22 cellular contexts compared by ENCODE assay signal in the genomic region with DNA sequence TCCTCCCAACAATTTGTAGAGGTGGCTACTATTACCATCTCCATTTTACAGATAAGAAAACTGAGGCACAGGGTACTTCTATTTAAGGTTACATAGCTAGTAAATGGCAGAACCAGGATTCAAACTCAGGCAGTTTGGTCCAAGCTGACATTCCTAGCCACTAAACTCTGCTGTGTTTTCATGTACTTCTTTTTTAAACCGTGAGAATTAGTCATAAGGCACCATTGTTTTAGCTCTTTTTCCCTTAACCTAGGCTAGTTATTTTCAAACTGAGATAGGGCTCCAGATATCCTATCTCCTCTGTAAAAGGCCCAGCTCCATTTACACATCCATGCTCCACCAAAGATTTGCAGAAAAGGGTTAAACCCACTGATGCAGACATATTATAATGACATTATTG.
"Had no signal": no experiment of that assay in that cellular context is flagged by ENCODE, and none has a peak within 500 bp of the region (broad histone marks: within the 10 kb centered on the region; RNA-seq: fewer than 3 reads in every experiment).

No MANE protein-coding gene starts in this region.

- H3K27me3 ChIP-seq: adrenal gland, dorsolateral prefrontal cortex, esophagus muscularis mucosa, spleen, upper lobe of right lung had no signal

- H3K27me3 Mint-ChIP-seq: stimulated activated memory B cell treated with anti-CD40 and anti-IgM and Interleukin-4, amounts not matched to agents 10 μg/mL and 1 μg/mL and 100 μg/mL, for 72 hours had no signal

- H3K36me3 ChIP-seq: adrenal gland, esophagus muscularis mucosa, spleen, thoracic aorta, upper lobe of right lung had no signal

- H3K4me3 ChIP-seq: adrenal gland, dorsolateral prefrontal cortex, esophagus muscularis mucosa, mucosa of descending colon, spleen, thoracic aorta, upper lobe of right lung had no signal

- DNase-seq: activated CD4-positive, alpha-beta T cell treated with anti-CD3 and anti-CD28 coated beads for 48 hours; activated CD4-positive, CD25-positive, alpha-beta regulatory T cell; activated CD8-positive, alpha-beta memory T cell treated with anti-CD3 and anti-CD28 coated beads, Interleukin-2, amount 50 U/mL, for 48 hours; activated gamma-delta T cell; activated T-cell treated with anti-CD3 and anti-CD28 coated beads, Interleukin-2, amount 50 U/mL, for 48 hours; adrenal gland; dorsolateral prefrontal cortex; immature natural killer cell; left ventricle myocardium superior; mucosa of descending colon; naive B cell; spleen; stimulated activated CD4-positive, alpha-beta T cell treated with anti-CD3 and anti-CD28 coated beads, Interleukin-4, amount 100 ng/mL, for 4 hours; T-helper 1 cell; T-helper 9 cell; upper lobe of right lung had no signal

- H3K9me3 ChIP-seq: adrenal gland, esophagus muscularis mucosa, mucosa of descending colon, spleen, thoracic aorta, upper lobe of right lung had no signal

- H3K27ac ChIP-seq: adrenal gland, dorsolateral prefrontal cortex, esophagus muscularis mucosa, spleen, thoracic aorta, upper lobe of right lung had no signal

- H3K4me1 Mint-ChIP-seq: memory B cell; naive B cell; stimulated activated memory B cell treated with anti-CD40 and anti-IgM and Interleukin-4, amounts not matched to agents 10 μg/mL and 1 μg/mL and 100 μg/mL, for 72 hours had no signal

- ATAC-seq: activated naive CD4-positive, alpha-beta T cell treated with anti-CD3 and anti-CD28 coated beads, Interleukin-2, amount 50 U/mL, for 72 hours; left ventricle myocardium superior; mucosa of descending colon; stimulated activated memory B cell treated with anti-CD40 and anti-IgM and Interleukin-4, amounts not matched to agents 10 μg/mL and 1 μg/mL and 100 μg/mL, for 72 hours; upper lobe of right lung had no signal

- H3K9me3 Mint-ChIP-seq: immature natural killer cell; memory B cell; neural crest cell; stimulated activated memory B cell treated with anti-CD40 and anti-IgM and Interleukin-4, amounts not matched to agents 10 μg/mL and 1 μg/mL and 100 μg/mL, for 72 hours had no signal

- H3K27ac Mint-ChIP-seq: immature natural killer cell; memory B cell; stimulated activated memory B cell treated with anti-CD40 and anti-IgM and Interleukin-4, amounts not matched to agents 10 μg/mL and 1 μg/mL and 100 μg/mL, for 72 hours had no signal

- H3K36me3 Mint-ChIP-seq: activated naive CD4-positive, alpha-beta T cell treated with anti-CD3 and anti-CD28 coated beads, Interleukin-2, amount 50 U/mL, for 72 hours; immature natural killer cell; memory B cell; naive B cell; stimulated activated memory B cell treated with anti-CD40 and anti-IgM and Interleukin-4, amounts not matched to agents 10 μg/mL and 1 μg/mL and 100 μg/mL, for 72 hours had no signal

- H3K4me3 Mint-ChIP-seq: immature natural killer cell; memory B cell; naive B cell; neural crest cell; stimulated activated memory B cell treated with anti-CD40 and anti-IgM and Interleukin-4, amounts not matched to agents 10 μg/mL and 1 μg/mL and 100 μg/mL, for 72 hours had no signal
